Comparison of ENCODE assay signal across 22 cellular contexts in genomic region chr10:68346774-68347173, GRCh38. TPM values are rescaled to one million over a fixed set of nuclear protein-coding genes. Genes with fewer than 3 reads are reported as not detected.
DNase-seq lines count a peak whose midpoint lies in the region; ATAC-seq, FAIRE-seq and TF ChIP-seq lines count a peak whose summit lies in the region.
"Had no signal": no experiment of that assay in that cellular context is flagged by ENCODE, and none has a peak within 500 bp of the region (broad histone marks: within the 10 kb centered on the region; RNA-seq: fewer than 3 reads in every experiment).

No MANE protein-coding gene starts in this region.

- no peak overlapping the region for H2BK120ac ChIP-seq in trophoblast cell (ENCODE audit: insufficient read depth, low read length, poor library complexity)

- peak; percentile 23; the same call in 2 of the 3 replicates for ATAC-seq in HepG2
- no peak for ATAC-seq in right lobe of liver
- no peak for ATAC-seq in activated naive CD8-positive, alpha-beta T cell treated with anti-CD3 and anti-CD28 coated beads, Interleukin-2, amount 10 ng/mL, durations not matched to agents 7 days and 5 days (ENCODE audit: low read depth)

- H3K4me3 ChIP-seq in HepG2 (replicated peaks in 1 of 3; ENCODE audit: insufficient read depth in 1 of 3, low read depth in 2 of 3, low read length in 3 of 3) (no peak overlapping the region), right lobe of liver (no peak overlapping the region), trophoblast cell (ENCODE audit: low read depth, low read length) (no peak overlapping the region)
- H3K4me3 ChIP-seq: A549, left ventricle myocardium inferior, SJSA1, stomach, thyroid gland had no signal

- H3K79me2 ChIP-seq in HepG2 (ENCODE audit: insufficient read depth, low read length): no peaks in the 10 kb centered on the region
- no peaks in the 10 kb centered on the region for H3K79me2 ChIP-seq in trophoblast cell (ENCODE audit: control insufficient read depth, insufficient read depth, low read length, poor library complexity)

- no peak overlapping the region for H3K4ac ChIP-seq in trophoblast cell (ENCODE audit: low read depth, low read length)

- H3K36me3 Mint-ChIP-seq in activated CD4-positive, alpha-beta T cell treated with anti-CD3 and anti-CD28 coated beads, Interleukin-2, amount 10 ng/mL, durations not matched to agents 24 days and 14 days (ENCODE audit: low read depth): peaks cover 45% of the 10 kb centered on the region
- H3K36me3 Mint-ChIP-seq in activated naive CD8-positive, alpha-beta T cell treated with anti-CD3 and anti-CD28 coated beads, Interleukin-2, amount 10 ng/mL, durations not matched to agents 7 days and 5 days: peaks cover 28% of the 10 kb centered on the region

- TF ChIP-seq RAD21 in HepG2 (CRISPR knock-in tag; IDR thresholded peaks at IDR 0.05): no peak

- TF ChIP-seq EP300 in HepG2 (IDR thresholded peaks at IDR 0.05; ENCODE audit: low read depth in 2 of 2, low read length in 2 of 2) (no peak), HepG2 (CRISPR knock-in tag; IDR thresholded peaks at IDR 0.05; ENCODE audit: borderline replicate concordance) (no peak)

- H3K9ac ChIP-seq in HepG2 (ENCODE audit: insufficient read depth, low read depth, low read length) (no peak overlapping the region), trophoblast cell (ENCODE audit: low read length) (no peak overlapping the region)

- no peak overlapping the region for H4K91ac ChIP-seq in trophoblast cell (ENCODE audit: low read depth, low read length)

- H4K12ac ChIP-seq in trophoblast cell (ENCODE audit: low read depth, low read length): peak overlapping the region; percentile 7

- no peak for TF ChIP-seq POLR2A in HepG2 (IDR thresholded peaks at IDR 0.05; ENCODE audit: insufficient read depth in 1 of 2, low read depth in 2 of 2, low read length in 2 of 2)
- no peak for TF ChIP-seq POLR2A in right lobe of liver (IDR thresholded peaks at IDR 0.05)

- no TSS peak for BruUV-seq in HepG2 (replicated peaks; lab: Mats Ljungman, UMichigan)

- H3K18ac ChIP-seq in trophoblast cell (ENCODE audit: low read length): no peak overlapping the region

- H3K4me1 ChIP-seq in HepG2 (ENCODE audit: insufficient read depth, low read length): no peaks in the 10 kb centered on the region
- H3K4me1 ChIP-seq in right lobe of liver: no peaks in the 10 kb centered on the region
- H3K4me1 ChIP-seq in trophoblast cell (ENCODE audit: control insufficient read depth in 1 of 2, insufficient read depth in 2 of 2, low read length in 2 of 2): no peaks in the 10 kb centered on the region
- H3K4me1 ChIP-seq: left ventricle myocardium inferior, SJSA1, stomach, thyroid gland had no signal

- no peaks in the 10 kb centered on the region for H3K9me3 Mint-ChIP-seq in activated CD4-positive, alpha-beta T cell treated with anti-CD3 and anti-CD28 coated beads, Interleukin-2, amount 10 ng/mL, durations not matched to agents 24 days and 14 days
- H3K9me3 Mint-ChIP-seq in activated naive CD8-positive, alpha-beta T cell treated with anti-CD3 and anti-CD28 coated beads, Interleukin-2, amount 10 ng/mL, durations not matched to agents 7 days and 5 days: no peaks in the 10 kb centered on the region
- H3K9me3 Mint-ChIP-seq: T-helper 1 cell treated with Interleukin-12 subunit alpha and Interleukin-12 subunit beta and Interleukin-4 antibody, amounts not matched to agents 30 μg/mL and 1 μg/mL, for 36 hours had no signal

- H4K20me1 ChIP-seq in HepG2 (ENCODE audit: insufficient read depth, low read length): peaks cover 10% of the 10 kb centered on the region

- no peaks in the 10 kb centered on the region for H3K27me3 Mint-ChIP-seq in activated CD4-positive, alpha-beta T cell treated with anti-CD3 and anti-CD28 coated beads, Interleukin-2, amount 10 ng/mL, durations not matched to agents 24 days and 14 days
- no peaks in the 10 kb centered on the region for H3K27me3 Mint-ChIP-seq in activated naive CD8-positive, alpha-beta T cell treated with anti-CD3 and anti-CD28 coated beads, Interleukin-2, amount 10 ng/mL, durations not matched to agents 7 days and 5 days

- no peak overlapping the region for H2BK12ac ChIP-seq in trophoblast cell (ENCODE audit: low read length)

- H3K36me3 ChIP-seq in HepG2 (replicated peaks in 1 of 2; ENCODE audit: control insufficient read depth in 1 of 2, insufficient read depth in 2 of 2, low read length in 2 of 2): peaks cover 1 to 29% of the 10 kb centered on the region in 2 experiments
- H3K36me3 ChIP-seq in right lobe of liver: peaks cover 0 to 41% (median 24%) of the 10 kb centered on the region in 4 donors
- H3K36me3 ChIP-seq in trophoblast cell (ENCODE audit: control insufficient read depth in 1 of 2, insufficient read depth in 2 of 2, low read length in 2 of 2): peaks cover 8 to 22% of the 10 kb centered on the region in 2 experiments

- H3K9me3 ChIP-seq in HepG2 (ENCODE audit: low read length): no peaks in the 10 kb centered on the region
- no peaks in the 10 kb centered on the region for H3K9me3 ChIP-seq in right lobe of liver
- H3K9me3 ChIP-seq in trophoblast cell (ENCODE audit: insufficient read depth, low read depth, low read length): no peaks in the 10 kb centered on the region
- H3K9me3 ChIP-seq: A549, left ventricle myocardium inferior, SJSA1, stomach, thyroid gland had no signal

- CTCF ChIA-PET in HepG2 (lab: Yijun Ruan, JAX; ENCODE audit: low intra/inter-chr PET ratio, low total read pairs): no interaction called here

- FAIRE-seq in HepG2 (lab: Jason Lieb, UNC): no peak
- FAIRE-seq: A549, islet of Langerhans had no signal

- DNase-seq in activated CD4-positive, alpha-beta T cell treated with anti-CD3 and anti-CD28 coated beads, Interleukin-2, amount 10 ng/mL, durations not matched to agents 24 days and 14 days: no peak
- no peak for DNase-seq in activated CD4-positive, alpha-beta T cell treated with anti-CD3 and anti-CD28 coated beads for 4 hours
- DNase-seq in HepG2 (ENCODE audit: low spot score) (no peak), right lobe of liver (no peak), trophoblast cell (no peak), NCI-H748 (lab: John Stamatoyannopoulos, UW; ENCODE audit: unreplicated experiment) (no peak), HT-29 (ENCODE audit: low spot score) (no peak)
- DNase-seq in activated naive CD8-positive, alpha-beta T cell treated with anti-CD3 and anti-CD28 coated beads, Interleukin-2, amount 10 ng/mL, durations not matched to agents 7 days and 5 days: no peak
- DNase-seq: activated CD4-positive, CD25-positive, alpha-beta regulatory T cell treated with anti-CD3 and anti-CD28 coated beads, Interleukin-2, amount 50 U/mL, for 72 hours; DMS153; GOT3; left ventricle myocardium inferior; mesendoderm; NCI-H1092 treated with DMSO at 0.1 percent for 48 hours; NCI-H1930; NCI-H524; stomach; thyroid gland had no signal

- no peak overlapping the region for H2AK5ac ChIP-seq in trophoblast cell (ENCODE audit: low read length)

- POLR2A ChIA-PET in HepG2 (lab: Yijun Ruan, JAX): no interaction called here
- POLR2A ChIA-PET in activated naive CD8-positive, alpha-beta T cell treated with anti-CD3 and anti-CD28 coated beads, Interleukin-2, amount 10 ng/mL, durations not matched to agents 7 days and 5 days (lab: Charles Lee): interaction anchor here (0.6 to 1.2 kb wide), 3 partner anchors 14 to 497 kb away, joined by 3 read pairs; partner anchors contain the start of gene PBLD

- H3K27ac ChIP-seq in HepG2 (ENCODE audit: extremely low read length, insufficient read depth, low read length) (no peak overlapping the region), right lobe of liver (no peak overlapping the region), trophoblast cell (ENCODE audit: low read depth, low read length) (no peak overlapping the region)
- H3K27ac ChIP-seq: A549, left ventricle myocardium inferior, SJSA1, stomach, thyroid gland had no signal

- H3K4me3 Mint-ChIP-seq in activated CD4-positive, alpha-beta T cell treated with anti-CD3 and anti-CD28 coated beads, Interleukin-2, amount 10 ng/mL, durations not matched to agents 24 days and 14 days: no peak overlapping the region
- no peak overlapping the region for H3K4me3 Mint-ChIP-seq in activated naive CD8-positive, alpha-beta T cell treated with anti-CD3 and anti-CD28 coated beads, Interleukin-2, amount 10 ng/mL, durations not matched to agents 7 days and 5 days
- H3K4me3 Mint-ChIP-seq: T-helper 1 cell treated with Interleukin-12 subunit alpha and Interleukin-12 subunit beta and Interleukin-4 antibody, amounts not matched to agents 30 μg/mL and 1 μg/mL, for 36 hours had no signal

- no peak overlapping the region for H3K4me2 ChIP-seq in HepG2 (ENCODE audit: low read depth, low read length)
- H3K4me2 ChIP-seq in trophoblast cell (ENCODE audit: low read length): no peak overlapping the region
- H3K4me2 ChIP-seq: A549 had no signal

- intact Hi-C loops in activated CD4-positive, alpha-beta T cell treated with anti-CD3 and anti-CD28 coated beads, Interleukin-2, amount 10 ng/mL, durations not matched to agents 24 days and 14 days (cut with micrococcal nuclease): loop anchor here (5.0 kb wide), 1 partner anchor 376 kb away; the partner anchor contains the start of gene CCAR1
- intact Hi-C loops in HepG2 (cut with micrococcal nuclease; ENCODE audit: unreplicated experiment): loop anchor here (10.0 kb wide), 1 partner anchor 58 kb away; the partner anchor contains the start of gene RUFY2
- intact Hi-C loops in right lobe of liver (cut with DNase I): loop anchor here in 1 of 2 donors (5.0 kb wide), 1 partner anchor 134 kb away; no protein-coding TSS in a partner anchor

- H3K14ac ChIP-seq in trophoblast cell (ENCODE audit: low read length): no peak overlapping the region

- H2BK5ac ChIP-seq in trophoblast cell (ENCODE audit: low read depth, low read length, poor library complexity): no peak overlapping the region

- 71% methylated on average over 4 of the region's 4 CpGs for WGBS in HepG2 (ENCODE audit: low lambda C conversion rate)
- 88% methylated on average over 4 of the region's 4 CpGs for WGBS in right lobe of liver (ENCODE audit: insufficient coverage, low coverage, low lambda C conversion rate, missing lambda C conversion rate)
- no CpG with 5 or more reads among the region's 4 CpGs for WGBS in trophoblast cell (ENCODE audit: extremely low coverage, insufficient coverage, insufficient read length)

- in situ Hi-C loops in HepG2 (cut with HindIII; ENCODE audit: extremely low pct_ligation_motif_present, low pct_unique_long_range_greater_than_20kb): no loop called here

- H3K27ac Mint-ChIP-seq in activated CD4-positive, alpha-beta T cell treated with anti-CD3 and anti-CD28 coated beads, Interleukin-2, amount 10 ng/mL, durations not matched to agents 24 days and 14 days: peak overlapping the region; percentile 72
- peak overlapping the region; percentile 54 for H3K27ac Mint-ChIP-seq in activated naive CD8-positive, alpha-beta T cell treated with anti-CD3 and anti-CD28 coated beads, Interleukin-2, amount 10 ng/mL, durations not matched to agents 7 days and 5 days
- H3K27ac Mint-ChIP-seq: T-helper 1 cell treated with Interleukin-12 subunit alpha and Interleukin-12 subunit beta and Interleukin-4 antibody, amounts not matched to agents 30 μg/mL and 1 μg/mL, for 36 hours had no signal

- no peak overlapping the region for H4K8ac ChIP-seq in trophoblast cell (ENCODE audit: low read depth, low read length)

- H3K79me1 ChIP-seq in trophoblast cell (ENCODE audit: low read length): no peaks in the 10 kb centered on the region

- TF ChIP-seq CTCF in HepG2 (CRISPR knock-in tag; IDR thresholded peaks at IDR 0.05) (no peak), right lobe of liver (IDR thresholded peaks at IDR 0.05) (no peak)

- no peak overlapping the region for H3K23ac ChIP-seq in trophoblast cell (ENCODE audit: low read length)

- H2AFZ ChIP-seq in HepG2 (ENCODE audit: low read length): no peak overlapping the region
- H2AFZ ChIP-seq in trophoblast cell (ENCODE audit: insufficient read depth, low read length, poor library complexity): no peak overlapping the region

- H3K27me3 ChIP-seq in HepG2 (ENCODE audit: control insufficient read depth in 1 of 2, insufficient read depth in 2 of 2, low read length in 2 of 2): no peaks in the 10 kb centered on the region
- no peaks in the 10 kb centered on the region for H3K27me3 ChIP-seq in right lobe of liver
- H3K27me3 ChIP-seq in trophoblast cell (ENCODE audit: insufficient read depth, low read length): no peaks in the 10 kb centered on the region
- H3K27me3 ChIP-seq: SJSA1, stomach, thyroid gland had no signal

- peaks cover 13% of the 10 kb centered on the region for H3K4me1 Mint-ChIP-seq in activated CD4-positive, alpha-beta T cell treated with anti-CD3 and anti-CD28 coated beads, Interleukin-2, amount 10 ng/mL, durations not matched to agents 24 days and 14 days
- peaks cover 3% of the 10 kb centered on the region for H3K4me1 Mint-ChIP-seq in activated naive CD8-positive, alpha-beta T cell treated with anti-CD3 and anti-CD28 coated beads, Interleukin-2, amount 10 ng/mL, durations not matched to agents 7 days and 5 days

RNA-seq across cellular contexts. Expression of gene PBLD, which starts 14.0 kb away (rescaled TPM):
- 0.88 and 1.6 TPM in 2 replicates for total RNA-seq in activated CD4-positive, alpha-beta T cell treated with anti-CD3 and anti-CD28 coated beads, Interleukin-2, amount 10 ng/mL, durations not matched to agents 24 days and 14 days
- total RNA-seq in HepG2 (2016; rRNA removed; fragmentation: Illumina TruSeq; extraction: Trizol): 3.0 and 3.1 TPM in 2 replicates
- 1.4 and 2.3 TPM in 2 replicates for total RNA-seq in HepG2 (2016; cell fraction: cytosol; rRNA removed; fragmentation: Illumina TruSeq; extraction: Trizol; ENCODE audit: low read depth)
- total RNA-seq in HepG2 (2016; cell fraction: insoluble cytoplasmic fraction; rRNA removed; fragmentation: Illumina TruSeq; extraction: Trizol): 2.8 and 3.6 TPM in 2 replicates
- 2.1 and 2.4 TPM in 2 replicates for total RNA-seq in HepG2 (2016; cell fraction: membrane; rRNA removed; fragmentation: Illumina TruSeq; extraction: Trizol)
- 2.8 and 4.0 TPM in 2 replicates for total RNA-seq in HepG2 (2016; cell fraction: nucleus; rRNA removed; fragmentation: Illumina TruSeq; extraction: Trizol)
- polyA plus RNA-seq in HepG2 (2011; rRNA removed): 0.42 and 0.52 TPM in 2 replicates
- polyA plus RNA-seq in HepG2 (2011; cell fraction: cytosol; rRNA removed): 0.16 and 0.24 TPM in 2 replicates
- polyA plus RNA-seq in HepG2 (2011; cell fraction: nucleus; rRNA removed): 0.76 and 0.97 TPM in 2 replicates
- polyA plus RNA-seq in HepG2 (2012): 1.3 and 3.0 TPM in 2 replicates
- polyA plus RNA-seq in HepG2 (2016; cell fraction: cytosol; fragmentation: Illumina TruSeq; extraction: Trizol; ENCODE audit: low read depth): 1.1 and 1.2 TPM in 2 replicates
- polyA plus RNA-seq in HepG2 (2016; cell fraction: insoluble cytoplasmic fraction; fragmentation: Illumina TruSeq; extraction: Trizol; ENCODE audit: low read depth): 3.5 TPM in 2 replicates
- polyA plus RNA-seq in HepG2 (2016; cell fraction: membrane; fragmentation: Illumina TruSeq; extraction: Trizol; ENCODE audit: low read depth): 1.2 and 1.4 TPM in 2 replicates
- 2.5 and 4.3 TPM in 2 replicates for polyA plus RNA-seq in HepG2 (2016; cell fraction: nucleus; fragmentation: Illumina TruSeq; extraction: Trizol; ENCODE audit: insufficient read depth, low read depth)
- polyA minus RNA-seq in HepG2 (2011; rRNA and poly(A)+ RNA removed; ENCODE audit: low replicate concordance): 0.56 and 0.76 TPM in 2 replicates
- polyA minus RNA-seq in HepG2 (2011; cell fraction: cytosol; rRNA and poly(A)+ RNA removed): 0.59 and 0.62 TPM in 2 replicates
- 0.90 and 1.5 TPM in 2 replicates for polyA minus RNA-seq in HepG2 (2011; cell fraction: nucleus; rRNA and poly(A)+ RNA removed)
- 100 to 1,000 TPM in 4 of 6 experiments, 10 to 100 TPM in 2; 45.5 to 162 (median 129) TPM for total RNA-seq in right lobe of liver
- total RNA-seq in activated naive CD8-positive, alpha-beta T cell treated with anti-CD3 and anti-CD28 coated beads, Interleukin-2, amount 10 ng/mL, durations not matched to agents 7 days and 5 days: 1 to 10 TPM; 1.6 to 1.9 TPM
- polyA plus RNA-seq in trophoblast cell (2013): 2.2 and 2.6 TPM in 2 replicates
- total RNA-seq in HT-29 (2014; rRNA removed; shearing (Covaris generic)): 2.3 and 3.6 TPM in 2 replicates

RNA-seq across cellular contexts. Expression of gene HNRNPH3, which starts 14.9 kb away (rescaled TPM):
- total RNA-seq in activated CD4-positive, alpha-beta T cell treated with anti-CD3 and anti-CD28 coated beads, Interleukin-2, amount 10 ng/mL, durations not matched to agents 24 days and 14 days: 200 and 206 TPM in 2 replicates
- total RNA-seq in HepG2 (2016; rRNA removed; fragmentation: Illumina TruSeq; extraction: Trizol): 46.0 and 84.5 TPM in 2 replicates
- 10.1 and 14.0 TPM in 2 replicates for total RNA-seq in HepG2 (2016; cell fraction: cytosol; rRNA removed; fragmentation: Illumina TruSeq; extraction: Trizol; ENCODE audit: low read depth)
- total RNA-seq in HepG2 (2016; cell fraction: insoluble cytoplasmic fraction; rRNA removed; fragmentation: Illumina TruSeq; extraction: Trizol): 43.5 and 77.3 TPM in 2 replicates
- total RNA-seq in HepG2 (2016; cell fraction: membrane; rRNA removed; fragmentation: Illumina TruSeq; extraction: Trizol): 20.4 and 25.0 TPM in 2 replicates
- total RNA-seq in HepG2 (2016; cell fraction: nucleus; rRNA removed; fragmentation: Illumina TruSeq; extraction: Trizol): 63.5 and 64.6 TPM in 2 replicates
- polyA plus RNA-seq in HepG2 (2011; rRNA removed): 31.3 and 47.7 TPM in 2 replicates
- 16.7 and 20.6 TPM in 2 replicates for polyA plus RNA-seq in HepG2 (2011; cell fraction: cytosol; rRNA removed)
- 33.6 and 52.8 TPM in 2 replicates for polyA plus RNA-seq in HepG2 (2011; cell fraction: nucleus; rRNA removed)
- polyA plus RNA-seq in HepG2 (2012): 123 and 162 TPM in 2 replicates
- 10.0 TPM in 2 replicates for polyA plus RNA-seq in HepG2 (2016; cell fraction: cytosol; fragmentation: Illumina TruSeq; extraction: Trizol; ENCODE audit: low read depth)
- 350 and 380 TPM in 2 replicates for polyA plus RNA-seq in HepG2 (2016; cell fraction: insoluble cytoplasmic fraction; fragmentation: Illumina TruSeq; extraction: Trizol; ENCODE audit: low read depth)
- 20.3 and 21.1 TPM in 2 replicates for polyA plus RNA-seq in HepG2 (2016; cell fraction: membrane; fragmentation: Illumina TruSeq; extraction: Trizol; ENCODE audit: low read depth)
- 259 and 277 TPM in 2 replicates for polyA plus RNA-seq in HepG2 (2016; cell fraction: nucleus; fragmentation: Illumina TruSeq; extraction: Trizol; ENCODE audit: insufficient read depth, low read depth)
- polyA minus RNA-seq in HepG2 (2011; rRNA and poly(A)+ RNA removed; ENCODE audit: low replicate concordance): 6.6 and 20.1 TPM in 2 replicates
- 14.9 and 18.1 TPM in 2 replicates for polyA minus RNA-seq in HepG2 (2011; cell fraction: cytosol; rRNA and poly(A)+ RNA removed)
- polyA minus RNA-seq in HepG2 (2011; cell fraction: nucleus; rRNA and poly(A)+ RNA removed): 66.1 and 67.3 TPM in 2 replicates
- 10 to 100 TPM; 13.2 to 40.7 (median 25.3) TPM for total RNA-seq in right lobe of liver
- total RNA-seq in activated naive CD8-positive, alpha-beta T cell treated with anti-CD3 and anti-CD28 coated beads, Interleukin-2, amount 10 ng/mL, durations not matched to agents 7 days and 5 days: 100 to 1,000 TPM; 132 to 138 TPM
- polyA plus RNA-seq in trophoblast cell (2013): 169 and 182 TPM in 2 replicates
- 17.6 and 18.8 TPM in 2 replicates for total RNA-seq in HT-29 (2014; rRNA removed; shearing (Covaris generic))

Comparison
In these comparisons a context has a peak if more than half of its experiments do, and no peak if none do; other contexts are left out.
1. RNA of gene PBLD, which starts 14.0 kb away (total RNA-seq): 45.5 to 162 TPM in right lobe of liver; 1.4 to 4.0 TPM in HepG2, 2.3 to 3.6 TPM in HT-29, 1.6 to 1.9 TPM in activated naive CD8-positive, alpha-beta T cell treated with anti-CD3 and anti-CD28 coated beads, Interleukin-2, amount 10 ng/mL, durations not matched to agents 7 days and 5 days and 0.88 to 1.6 TPM in activated CD4-positive, alpha-beta T cell treated with anti-CD3 and anti-CD28 coated beads, Interleukin-2, amount 10 ng/mL, durations not matched to agents 24 days and 14 days; every median in the first group is over 4 times any median in the second.